ENCODE assay signal across 23 cellular contexts in the genomic region with DNA sequence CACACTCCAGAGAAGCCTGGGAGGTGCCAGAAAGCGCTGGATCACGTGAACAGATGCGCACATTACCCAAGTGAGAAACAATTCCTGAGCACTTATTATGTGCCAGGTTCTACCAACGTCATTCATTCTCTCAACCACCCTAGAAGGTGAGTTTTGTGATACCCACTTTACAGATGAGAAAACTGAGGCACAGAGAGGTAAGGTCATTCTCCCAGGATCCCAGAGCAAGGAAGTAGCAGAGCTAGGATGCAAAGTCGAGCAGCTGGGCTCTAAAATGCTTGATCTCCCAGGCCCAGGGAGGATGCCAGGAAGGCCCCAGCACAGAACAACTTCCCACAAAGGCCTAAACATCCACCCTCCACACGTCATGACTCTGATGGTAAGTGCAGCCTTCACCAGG.
DNase-seq lines count a peak whose midpoint lies in the region; ATAC-seq, FAIRE-seq and TF ChIP-seq lines count a peak whose summit lies in the region.
"Had no signal": no experiment of that assay in that cellular context is flagged by ENCODE, and none has a peak within 500 bp of the region (broad histone marks: within the 10 kb centered on the region; RNA-seq: fewer than 3 reads in every experiment).

No MANE protein-coding gene starts in this region.

- H3K27me3 Mint-ChIP-seq in activated T-cell treated with anti-CD3 and anti-CD28 coated beads, Interleukin-2, amount 50 U/mL, for 72 hours (ENCODE audit: low read depth), result no peaks in the 10 kb centered on the region
- no peaks in the 10 kb centered on the region for H3K27me3 Mint-ChIP-seq in activated T-cell treated with anti-CD3 and anti-CD28 coated beads, Interleukin-2, amount 50 U/mL, for 4 hours (ENCODE audit: low read depth)
- H3K27me3 Mint-ChIP-seq in activated T-helper 1 cell treated with anti-CD3 and anti-CD28 coated beads, Interleukin-12 subunit alpha, Interleukin-12 subunit beta, Interleukin-2, Interleukin-4 antibody, amounts not matched to agents 30 ng/mL and 10 ng/mL and 1 ng/mL, durations not matched to agents 14 hours and 24 hours and 36 hours (ENCODE audit: insufficient read depth), result no peaks in the 10 kb centered on the region
- H3K27me3 Mint-ChIP-seq in endothelial cell (ENCODE audit: unreplicated experiment), result peaks cover 23% of the 10 kb centered on the region
- H3K27me3 Mint-ChIP-seq: CD4-positive, alpha-beta T cell had no signal

- SMC1A ChIA-PET in GM12878 (lab: Charles Lee; ENCODE audit: uncharacterized antibody, unreplicated experiment), result interaction anchor here (0.8 to 9.0 kb wide), 5 partner anchors 26 to 85 kb away, joined by 3 to 141 read pairs (median 9); no protein-coding TSS in a partner anchor

- no peak overlapping the region for H3K4me2 ChIP-seq in GM12878 (ENCODE audit: control insufficient read depth, insufficient read depth)
- H3K4me2 ChIP-seq: A549, PC-9 had no signal

- ATAC-seq in activated T-cell treated with anti-CD3 and anti-CD28 coated beads, Interleukin-2, amount 50 U/mL, for 72 hours (replicated peaks in 1 of 2), result no peak
- ATAC-seq in activated T-cell treated with anti-CD3 and anti-CD28 coated beads, Interleukin-2, amount 50 U/mL, for 4 hours, result no peak
- no peak for ATAC-seq in GM12878
- ATAC-seq: A549, Right ventricle myocardium inferior had no signal

- intact Hi-C loops in activated T-helper 1 cell treated with anti-CD3 and anti-CD28 coated beads, Interleukin-12 subunit alpha, Interleukin-12 subunit beta, Interleukin-2, Interleukin-4 antibody, amounts not matched to agents 30 ng/mL and 10 ng/mL and 1 ng/mL, durations not matched to agents 14 hours and 24 hours and 36 hours (cut with micrococcal nuclease), result no loop called here
- intact Hi-C loops in GM12878 (cut with micrococcal nuclease; ENCODE audit: unreplicated experiment), result no loop called here

- TF ChIP-seq RAD21 in GM12878 (IDR thresholded peaks at IDR 0.05; ENCODE audit: insufficient read depth, low read depth, low read length), result no peak

- H3K27me3 ChIP-seq in GM12878 (replicated peaks in 1 of 2; ENCODE audit: control insufficient read depth in 2 of 2, insufficient read depth in 2 of 2, low read length in 1 of 2), result no peaks in the 10 kb centered on the region
- H3K27me3 ChIP-seq: BLaER1 treated with 17β-estradiol and CSF1 and Interleukin-3, amounts not matched to agents 10 nM and 100 nM; SJCRH30 had no signal

- H3K36me3 ChIP-seq in GM12878 (ENCODE audit: control insufficient read depth in 2 of 2, insufficient read depth in 2 of 2, low read length in 1 of 2), result peaks cover 29 to 32% of the 10 kb centered on the region in 2 experiments

- RAD21 ChIA-PET in GM12878 (lab: Charles Lee; ENCODE audit: unreplicated experiment), result interaction anchor here (1.2 kb wide), 1 partner anchor 85 kb away, joined by 3 read pairs; no protein-coding TSS in a partner anchor

- no peak for TF ChIP-seq EP300 in GM12878 (IDR thresholded peaks at IDR 0.05; ENCODE audit: borderline replicate concordance in 1 of 2, control insufficient read depth in 1 of 2, low read depth in 2 of 2, low read length in 2 of 2)

- no TSS peak for BruUV-seq in GM12878 (replicated peaks; lab: Mats Ljungman, UMichigan)

- TF ChIP-seq CTCF in GM12878 (IDR thresholded peaks at IDR 0.05 in 2 of 3, conservative IDR thresholded peaks at IDR 0.05 in 1 of 3; ENCODE audit: control insufficient read depth in 2 of 3, extremely low read depth in 1 of 3, insufficient read depth in 1 of 3, low read depth in 3 of 3, low read length in 3 of 3) (no peak), endothelial cell (IDR thresholded peaks at IDR 0.05; ENCODE audit: unreplicated experiment) (no peak), coronary artery (IDR thresholded peaks at IDR 0.05) (no peak)

- no peak overlapping the region for H3K4me3 Mint-ChIP-seq in activated T-cell treated with anti-CD3 and anti-CD28 coated beads, Interleukin-2, amount 50 U/mL, for 72 hours
- no peak overlapping the region for H3K4me3 Mint-ChIP-seq in activated T-cell treated with anti-CD3 and anti-CD28 coated beads, Interleukin-2, amount 50 U/mL, for 4 hours
- H3K4me3 Mint-ChIP-seq in activated T-helper 1 cell treated with anti-CD3 and anti-CD28 coated beads, Interleukin-12 subunit alpha, Interleukin-12 subunit beta, Interleukin-2, Interleukin-4 antibody, amounts not matched to agents 30 ng/mL and 10 ng/mL and 1 ng/mL, durations not matched to agents 14 hours and 24 hours and 36 hours, result no peak overlapping the region
- H3K4me3 Mint-ChIP-seq in endothelial cell (ENCODE audit: unreplicated experiment), result no peak overlapping the region
- H3K4me3 Mint-ChIP-seq: CD4-positive, alpha-beta T cell had no signal

- in situ Hi-C loops in GM12878 (cut with MboI), result no loop called here

- H3K36me3 Mint-ChIP-seq in activated T-cell treated with anti-CD3 and anti-CD28 coated beads, Interleukin-2, amount 50 U/mL, for 72 hours (ENCODE audit: insufficient read depth in 2 of 2), result peaks cover 6 to 19% of the 10 kb centered on the region in 2 donors
- H3K36me3 Mint-ChIP-seq in activated T-cell treated with anti-CD3 and anti-CD28 coated beads, Interleukin-2, amount 50 U/mL, for 4 hours (ENCODE audit: insufficient read depth), result peaks cover 39% of the 10 kb centered on the region
- peaks cover 43% of the 10 kb centered on the region for H3K36me3 Mint-ChIP-seq in activated T-helper 1 cell treated with anti-CD3 and anti-CD28 coated beads, Interleukin-12 subunit alpha, Interleukin-12 subunit beta, Interleukin-2, Interleukin-4 antibody, amounts not matched to agents 30 ng/mL and 10 ng/mL and 1 ng/mL, durations not matched to agents 14 hours and 24 hours and 36 hours (ENCODE audit: low read depth)
- peaks cover 63% of the 10 kb centered on the region for H3K36me3 Mint-ChIP-seq in endothelial cell (ENCODE audit: low read depth, unreplicated experiment)

- no peaks in the 10 kb centered on the region for H3K9me3 ChIP-seq in GM12878 (replicated peaks; ENCODE audit: control insufficient read depth, insufficient read depth, low read length)
- H3K9me3 ChIP-seq: A549; BLaER1 treated with 17β-estradiol and CSF1 and Interleukin-3, amounts not matched to agents 10 nM and 100 nM; SJCRH30 had no signal

- no peaks in the 10 kb centered on the region for H3K9me3 Mint-ChIP-seq in activated T-cell treated with anti-CD3 and anti-CD28 coated beads, Interleukin-2, amount 50 U/mL, for 72 hours
- H3K9me3 Mint-ChIP-seq in activated T-cell treated with anti-CD3 and anti-CD28 coated beads, Interleukin-2, amount 50 U/mL, for 4 hours, result no peaks in the 10 kb centered on the region
- H3K9me3 Mint-ChIP-seq in activated T-helper 1 cell treated with anti-CD3 and anti-CD28 coated beads, Interleukin-12 subunit alpha, Interleukin-12 subunit beta, Interleukin-2, Interleukin-4 antibody, amounts not matched to agents 30 ng/mL and 10 ng/mL and 1 ng/mL, durations not matched to agents 14 hours and 24 hours and 36 hours, result no peaks in the 10 kb centered on the region
- H3K9me3 Mint-ChIP-seq in endothelial cell (ENCODE audit: unreplicated experiment), result no peaks in the 10 kb centered on the region
- H3K9me3 Mint-ChIP-seq: CD4-positive, alpha-beta T cell had no signal

- H4K20me1 ChIP-seq in GM12878 (ENCODE audit: control insufficient read depth, insufficient read depth), result no peaks in the 10 kb centered on the region

- 82% methylated on average over 6 of the region's 6 CpGs for WGBS in GM12878 (ENCODE audit: insufficient coverage, insufficient replicate concordance, low lambda C conversion rate, missing lambda C conversion rate)

- TF ChIP-seq POLR2A in GM12878 (IDR thresholded peaks at IDR 0.05; ENCODE audit: low read depth, low read length), result no peak

- CTCF ChIA-PET in GM12878 (lab: Yijun Ruan, JAX), result no interaction called here

- peaks cover 52% of the 10 kb centered on the region for H3K4me1 Mint-ChIP-seq in activated T-cell treated with anti-CD3 and anti-CD28 coated beads, Interleukin-2, amount 50 U/mL, for 72 hours (ENCODE audit: low read depth)
- peaks cover 42% of the 10 kb centered on the region for H3K4me1 Mint-ChIP-seq in activated T-cell treated with anti-CD3 and anti-CD28 coated beads, Interleukin-2, amount 50 U/mL, for 4 hours (ENCODE audit: low read depth)
- peaks cover 51% of the 10 kb centered on the region for H3K4me1 Mint-ChIP-seq in activated T-helper 1 cell treated with anti-CD3 and anti-CD28 coated beads, Interleukin-12 subunit alpha, Interleukin-12 subunit beta, Interleukin-2, Interleukin-4 antibody, amounts not matched to agents 30 ng/mL and 10 ng/mL and 1 ng/mL, durations not matched to agents 14 hours and 24 hours and 36 hours (ENCODE audit: low read depth)
- H3K4me1 Mint-ChIP-seq in endothelial cell (ENCODE audit: unreplicated experiment), result peaks cover 51% of the 10 kb centered on the region

- peaks cover 25% of the 10 kb centered on the region for H3K79me2 ChIP-seq in GM12878 (ENCODE audit: control insufficient read depth, insufficient read depth, low read length)

- H3K4me1 ChIP-seq in GM12878 (ENCODE audit: control insufficient read depth, insufficient read depth, low read length), result peaks cover 50% of the 10 kb centered on the region
- H3K4me1 ChIP-seq: A549 had no signal

- H3K27ac Mint-ChIP-seq in activated T-cell treated with anti-CD3 and anti-CD28 coated beads, Interleukin-2, amount 50 U/mL, for 72 hours, result peak overlapping the region; percentile 6
- H3K27ac Mint-ChIP-seq in activated T-helper 1 cell treated with anti-CD3 and anti-CD28 coated beads, Interleukin-12 subunit alpha, Interleukin-12 subunit beta, Interleukin-2, Interleukin-4 antibody, amounts not matched to agents 30 ng/mL and 10 ng/mL and 1 ng/mL, durations not matched to agents 14 hours and 24 hours and 36 hours, result peak overlapping the region; percentile 34
- H3K27ac Mint-ChIP-seq in endothelial cell (ENCODE audit: unreplicated experiment), result peak overlapping the region; percentile 16
- H3K27ac Mint-ChIP-seq: CD4-positive, alpha-beta T cell had no signal

- no peak overlapping the region for H3K9ac ChIP-seq in GM12878 (ENCODE audit: control insufficient read depth, insufficient read depth, low read length)
- H3K9ac ChIP-seq: BLaER1 treated with 17β-estradiol and CSF1 and Interleukin-3, amounts not matched to agents 10 nM and 100 nM had no signal

- POLR2A ChIA-PET in GM12878 (lab: Charles Lee), result no interaction called here

- no peak overlapping the region for H2AFZ ChIP-seq in GM12878 (ENCODE audit: control insufficient read depth, low read depth, low read length)
- H2AFZ ChIP-seq: PC-9 had no signal

- no peak for FAIRE-seq in GM12878 (lab: Jason Lieb, UNC)
- FAIRE-seq: A549, D721Med, GM18507 had no signal

- no peak for DNase-seq in activated T-cell treated with anti-CD3 and anti-CD28 coated beads, Interleukin-2, amount 50 U/mL, for 72 hours
- no peak for DNase-seq in activated T-cell treated with anti-CD3 and anti-CD28 coated beads, Interleukin-2, amount 50 U/mL, for 4 hours
- no peak for DNase-seq in activated T-helper 1 cell treated with anti-CD3 and anti-CD28 coated beads, Interleukin-12 subunit alpha, Interleukin-12 subunit beta, Interleukin-2, Interleukin-4 antibody, amounts not matched to agents 30 ng/mL and 10 ng/mL and 1 ng/mL, durations not matched to agents 14 hours and 24 hours and 36 hours (ENCODE audit: low spot score)
- DNase-seq in GM12878 (ENCODE audit: low read depth, low spot score) (no peak), endothelial cell (ENCODE audit: low spot score) (no peak), coronary artery (ENCODE audit: low spot score) (no peak), 8988T (no peak), NCI-H1092 treated with DMSO at 0.1 percent for 48 hours (lab: John Stamatoyannopoulos, UW) (no peak)
- DNase-seq: AML-193; CD4-positive, alpha-beta T cell; H7; KBM-7; MV-4-11; NCI-H2029 treated with DMSO at 0.1 percent for 48 hours; NCI-H446 treated with DMSO at 0.1 percent for 48 hours; NCI-H526 treated with DMSO at 0.1 percent for 48 hours; PC-9; SJCRH30 had no signal

- no peak overlapping the region for H3K4me3 ChIP-seq in GM12878
- H3K4me3 ChIP-seq in coronary artery, result no peak overlapping the region
- H3K4me3 ChIP-seq: A549; BLaER1 treated with 17β-estradiol and CSF1 and Interleukin-3, amounts not matched to agents 10 nM and 100 nM; PC-9; SJCRH30 had no signal

- H3K27ac ChIP-seq in GM12878 (ENCODE audit: control insufficient read depth, insufficient read depth) (0 out of 2 replicates have a peak overlapping the region, but pooled peaks have one; percentile 95), coronary artery (no peak overlapping the region)
- H3K27ac ChIP-seq: A549, PC-9, SJCRH30 had no signal
